13 cellular contexts compared by ENCODE assay signal in genomic region chr1:153699116-153699515, GRCh38. TPM values are rescaled to one million over a fixed set of nuclear protein-coding genes. Genes with fewer than 3 reads are reported as not detected.
A peak's percentile ranks its signal among the peaks of the same experiment; 100 is the strongest.
DNase-seq lines count a peak whose midpoint lies in the region; ATAC-seq and TF ChIP-seq lines count a peak whose summit lies in the region.
"Had no signal": no experiment of that assay in that cellular context is flagged by ENCODE, and none has a peak within 500 bp of the region (broad histone marks: within the 10 kb centered on the region; RNA-seq: fewer than 3 reads in every experiment).

No MANE protein-coding gene starts in this region.

- H2AK9ac ChIP-seq in IMR-90 (replicated peaks; ENCODE audit: low read depth, low read length, poor library complexity) = no peak overlapping the region

- H3K18ac ChIP-seq in IMR-90 (ENCODE audit: low read depth, low read length) (no peak overlapping the region), mesendoderm (ENCODE audit: low read length) (no peak overlapping the region)

- H3K9me3 ChIP-seq in IMR-90 (ENCODE audit: control insufficient read depth, insufficient read depth, low read length) (no peaks in the 10 kb centered on the region), uterus (no peaks in the 10 kb centered on the region)

- no peaks in the 10 kb centered on the region for H4K20me1 ChIP-seq in IMR-90 (ENCODE audit: insufficient read depth, low read length)

- no peak for TF ChIP-seq RAD21 in IMR-90 (IDR thresholded peaks at IDR 0.05; ENCODE audit: low read length)

- no peaks in the 10 kb centered on the region for H3K79me1 ChIP-seq in IMR-90 (ENCODE audit: low read depth in 1 of 2, low read length in 2 of 2)
- H3K79me1 ChIP-seq in mesendoderm (ENCODE audit: low read length) = no peaks in the 10 kb centered on the region

- H3K9ac ChIP-seq in IMR-90 (ENCODE audit: low read depth, low read length) (no peak overlapping the region), mesendoderm (ENCODE audit: low read length) (no peak overlapping the region)

- no peak overlapping the region for H3K27ac ChIP-seq in IMR-90 (ENCODE audit: insufficient read depth, low read length)
- no peak overlapping the region for H3K27ac ChIP-seq in mesendoderm (ENCODE audit: low read depth, low read length)
- peak overlapping the region; percentile 95 to 96 for H3K27ac ChIP-seq in uterus
- H3K27ac ChIP-seq: cardiac muscle cell had no signal

- no peak overlapping the region for H4K8ac ChIP-seq in IMR-90 (ENCODE audit: low read depth in 2 of 2, low read length in 2 of 2)
- no peak overlapping the region for H4K8ac ChIP-seq in mesendoderm (ENCODE audit: low read depth, low read length)

- H2BK20ac ChIP-seq in IMR-90 (ENCODE audit: low read depth, low read length) = no peak overlapping the region

- H4K5ac ChIP-seq in IMR-90 (ENCODE audit: low read depth, low read length) (no peak overlapping the region), mesendoderm (ENCODE audit: low read length) (no peak overlapping the region)

- intact Hi-C loops in IMR-90 (cut with micrococcal nuclease) = no loop called here
- intact Hi-C loops in uterus (cut with DNase I; ENCODE audit: low total_unique reads) = no loop called here

- BruUV-seq in IMR-90 (replicated peaks; lab: Mats Ljungman, UMichigan) = no TSS peak

- H4K91ac ChIP-seq in IMR-90 (ENCODE audit: insufficient read depth, low read depth, low read length) = no peak overlapping the region

- CTCF ChIA-PET in IMR-90 (lab: Yijun Ruan, JAX) = no interaction called here

- H3K4me2 ChIP-seq in IMR-90 (ENCODE audit: low read depth, low read length) (no peak overlapping the region), mesendoderm (ENCODE audit: low read length) (no peak overlapping the region)

- dilution Hi-C loops in IMR-90 (cut with HindIII; ENCODE audit: low sequenced_read_pairs, unreplicated experiment) = no loop called here

- H3K36me3 Mint-ChIP-seq in endothelial cell (ENCODE audit: low read depth, unreplicated experiment) = no peaks in the 10 kb centered on the region
- H3K36me3 Mint-ChIP-seq: naive thymus-derived CD8-positive, alpha-beta T cell had no signal

- H3K27me3 Mint-ChIP-seq in endothelial cell (ENCODE audit: unreplicated experiment) = peaks cover 2% of the 10 kb centered on the region

- H3K4me3 ChIP-seq in IMR-90 (ENCODE audit: insufficient read depth, low read depth, low read length) = no peak overlapping the region
- no peak overlapping the region for H3K4me3 ChIP-seq in mesendoderm (ENCODE audit: low read length)
- H3K4me3 ChIP-seq in uterus = no peak overlapping the region
- H3K4me3 ChIP-seq: cardiac muscle cell had no signal

- TF ChIP-seq CTCF in IMR-90 (conservative IDR thresholded peaks at IDR 0.05; ENCODE audit: low read depth, low read length) (no peak), endothelial cell (IDR thresholded peaks at IDR 0.05; ENCODE audit: unreplicated experiment) (no peak), uterus (IDR thresholded peaks at IDR 0.05) (no peak), GM13977 (IDR thresholded peaks at IDR 0.05; ENCODE audit: extremely low read depth, insufficient read depth, missing control alignments) (no peak)

- peak; percentile 60 for ATAC-seq in IMR-90 (ENCODE audit: low read depth)
- ATAC-seq: naive thymus-derived CD8-positive, alpha-beta T cell had no signal

- H2AFZ ChIP-seq in IMR-90 (replicated peaks; ENCODE audit: low read length, poor library complexity) = no peak overlapping the region

- H2AK5ac ChIP-seq in IMR-90 (ENCODE audit: low read depth, low read length) (no peak overlapping the region), mesendoderm (ENCODE audit: low read length) (no peak overlapping the region)

- H3K27me3 ChIP-seq in IMR-90 (ENCODE audit: control insufficient read depth, insufficient read depth, low read length) = 0 out of 2 replicates have a peak, but pooled peaks cover 2% of the 10 kb centered on the region
- H3K27me3 ChIP-seq in mesendoderm (ENCODE audit: insufficient read depth, low read length, poor library complexity) = no peaks in the 10 kb centered on the region
- H3K27me3 ChIP-seq in uterus = no peaks in the 10 kb centered on the region
- H3K27me3 ChIP-seq: cardiac muscle cell had no signal

- peak overlapping the region; percentile 84 for H3K27ac Mint-ChIP-seq in endothelial cell (ENCODE audit: unreplicated experiment)
- H3K27ac Mint-ChIP-seq: naive thymus-derived CD8-positive, alpha-beta T cell; T-helper 1 cell treated with Interleukin-12 subunit alpha and Interleukin-12 subunit beta and Interleukin-4 antibody, amounts not matched to agents 30 μg/mL and 1 μg/mL, for 36 hours had no signal

- in situ Hi-C loops in IMR-90 (cut with MboI; ENCODE audit: low sequenced_read_pairs) (no loop called here), GM13977 (cut with MboI; ENCODE audit: low pct_unique_long_range_greater_than_20kb, low sequenced_read_pairs, unreplicated experiment) (no loop called here)

- H3K9me3 Mint-ChIP-seq in endothelial cell (ENCODE audit: unreplicated experiment) = no peaks in the 10 kb centered on the region
- H3K9me3 Mint-ChIP-seq: naive thymus-derived CD8-positive, alpha-beta T cell; T-helper 1 cell treated with Interleukin-12 subunit alpha and Interleukin-12 subunit beta and Interleukin-4 antibody, amounts not matched to agents 30 μg/mL and 1 μg/mL, for 36 hours had no signal

- H3K23ac ChIP-seq in IMR-90 (ENCODE audit: low read depth, low read length) (no peak overlapping the region), mesendoderm (ENCODE audit: low read length) (no peak overlapping the region)

- no peaks in the 10 kb centered on the region for H3K79me2 ChIP-seq in mesendoderm (ENCODE audit: control insufficient read depth, insufficient read depth, low read length)

- H3K4ac ChIP-seq in IMR-90 (ENCODE audit: low read depth, low read length) (no peak overlapping the region), mesendoderm (ENCODE audit: low read depth, low read length) (no peak overlapping the region)

- TF ChIP-seq POLR2A in IMR-90 (IDR thresholded peaks at IDR 0.05; ENCODE audit: low read depth, low read length) (no peak), uterus (IDR thresholded peaks at IDR 0.05) (no peak)

- H3K9me1 ChIP-seq in IMR-90 (ENCODE audit: insufficient read depth, low read length) = no peaks in the 10 kb centered on the region

- POLR2A ChIA-PET in IMR-90 (lab: Charles Lee; ENCODE audit: unreplicated experiment) = no interaction called here

- H2BK120ac ChIP-seq in IMR-90 (ENCODE audit: low read depth, low read length) (no peak overlapping the region), mesendoderm (ENCODE audit: low read depth, low read length) (no peak overlapping the region)

- H3K14ac ChIP-seq in IMR-90 (replicated peaks; ENCODE audit: low read depth, low read length) = no peak overlapping the region

- H3K56ac ChIP-seq in IMR-90 (ENCODE audit: extremely low read depth, insufficient read depth, low read length) = no peak overlapping the region
- H3K56ac ChIP-seq in mesendoderm (ENCODE audit: low read length) = peak overlapping the region; percentile 29

- peaks cover 2% of the 10 kb centered on the region for H3K4me1 ChIP-seq in IMR-90 (ENCODE audit: control insufficient read depth, insufficient read depth, low read length)
- H3K4me1 ChIP-seq in mesendoderm (ENCODE audit: control insufficient read depth, low read depth, low read length) = peaks cover 12% of the 10 kb centered on the region
- peaks cover 0 to 15% of the 10 kb centered on the region in 2 donors for H3K4me1 ChIP-seq in uterus

- H2BK5ac ChIP-seq in IMR-90 (ENCODE audit: low read depth, low read length, poor library complexity, severe bottlenecking) = no peak overlapping the region
- peak overlapping the region; percentile 39 for H2BK5ac ChIP-seq in mesendoderm (ENCODE audit: low read length)

- H3K4me1 Mint-ChIP-seq in endothelial cell (ENCODE audit: unreplicated experiment) = peaks cover 18% of the 10 kb centered on the region

- H3K4me3 Mint-ChIP-seq in endothelial cell (ENCODE audit: unreplicated experiment) = no peak overlapping the region
- H3K4me3 Mint-ChIP-seq: naive thymus-derived CD8-positive, alpha-beta T cell; T-helper 1 cell treated with Interleukin-12 subunit alpha and Interleukin-12 subunit beta and Interleukin-4 antibody, amounts not matched to agents 30 μg/mL and 1 μg/mL, for 36 hours had no signal

- H3K36me3 ChIP-seq in IMR-90 (ENCODE audit: control insufficient read depth, insufficient read depth, low read length) = no peaks in the 10 kb centered on the region
- no peaks in the 10 kb centered on the region for H3K36me3 ChIP-seq in mesendoderm (ENCODE audit: control insufficient read depth, insufficient read depth, low read length)
- no peaks in the 10 kb centered on the region for H3K36me3 ChIP-seq in uterus
- H3K36me3 ChIP-seq: cardiac muscle cell had no signal

- DNase-seq in IMR-90 = peak; percentile 35
- DNase-seq in endothelial cell (ENCODE audit: low spot score) = no peak
- DNase-seq in mesendoderm = no peak
- no peak for DNase-seq in uterus
- DNase-seq in DMS 273 treated with DMSO at 0.1 percent for 48 hours (lab: John Stamatoyannopoulos, UW) = no peak
- DNase-seq in SK-N-DZ (ENCODE audit: low spot score) = no peak
- DNase-seq in GM13977 (ENCODE audit: low spot score) = no peak
- DNase-seq: GF-D8; hippocampal formation; MV-4-11; naive thymus-derived CD8-positive, alpha-beta T cell had no signal

- H2BK15ac ChIP-seq in IMR-90 (ENCODE audit: low read depth, low read length) (no peak overlapping the region), mesendoderm (replicated peaks; ENCODE audit: low read depth) (no peak overlapping the region)

RNA-seq across cellular contexts. Expression of gene NPR1, which starts 20.6 kb away (rescaled TPM):
- total RNA-seq in IMR-90 (2012; rRNA removed) = not detected in 2 replicates
- polyA plus RNA-seq in IMR-90 (2012; rRNA removed) = 0.02 and 0.03 TPM in 2 replicates
- 0.02 TPM in 1 of 2 replicates, not detected in the other for polyA plus RNA-seq in IMR-90 (2012; cell fraction: cytosol; rRNA removed)
- 0.08 and 0.09 TPM in 2 replicates for polyA plus RNA-seq in IMR-90 (2012; cell fraction: nucleus; rRNA removed; ENCODE audit: low replicate concordance)
- total RNA-seq in endothelial cell (ENCODE audit: unreplicated experiment) = 57.1 TPM
- 1.6 TPM for polyA plus RNA-seq in mesendoderm (2013, experiment 1 of 2)
- polyA plus RNA-seq in mesendoderm (2013, experiment 2 of 2) = 1.5 TPM
- 10 to 100 TPM; 34.1 to 74.0 (median 50.8) TPM for total RNA-seq in uterus
- polyA plus RNA-seq in SK-N-DZ (2014; cell fraction: cytosol; rRNA removed) = 6.4 and 7.1 TPM in 2 replicates
- 10.2 and 16.0 TPM in 2 replicates for polyA plus RNA-seq in SK-N-DZ (2014; cell fraction: nucleus; rRNA removed)
- total RNA-seq: naive thymus-derived CD8-positive, alpha-beta T cell had no signal
- polyA plus RNA-seq: naive thymus-derived CD8-positive, alpha-beta T cell had no signal

RNA-seq across cellular contexts. Expression of gene ILF2, which starts 28.3 kb away (rescaled TPM):
- 405 and 504 TPM in 2 replicates for total RNA-seq in IMR-90 (2012; rRNA removed)
- polyA plus RNA-seq in IMR-90 (2012; rRNA removed) = 269 and 273 TPM in 2 replicates
- polyA plus RNA-seq in IMR-90 (2012; cell fraction: cytosol; rRNA removed) = 87.2 and 161 TPM in 2 replicates
- 43.3 and 169 TPM in 2 replicates for polyA plus RNA-seq in IMR-90 (2012; cell fraction: nucleus; rRNA removed; ENCODE audit: low replicate concordance)
- total RNA-seq in endothelial cell (ENCODE audit: unreplicated experiment) = 216 TPM
- 373 TPM for polyA plus RNA-seq in mesendoderm (2013, experiment 1 of 2)
- 378 TPM for polyA plus RNA-seq in mesendoderm (2013, experiment 2 of 2)
- total RNA-seq in uterus = 100 to 1,000 TPM in 3 of 4 donors, 10 to 100 TPM in 1; 82.7 to 252 (median 111) TPM
- polyA plus RNA-seq in SK-N-DZ (2014; cell fraction: cytosol; rRNA removed) = 822 and 879 TPM in 2 replicates
- polyA plus RNA-seq in SK-N-DZ (2014; cell fraction: nucleus; rRNA removed) = 458 and 519 TPM in 2 replicates

RNA-seq across cellular contexts. Expression of gene INTS3, which starts 28.7 kb away (rescaled TPM):
- total RNA-seq in IMR-90 (2012; rRNA removed) (28.1 and 33.5 TPM in 2 replicates), endothelial cell (ENCODE audit: unreplicated experiment) (69.4 TPM), uterus (10 to 100 TPM; 35.9 to 70.1 (median 61.3) TPM)
- polyA plus RNA-seq in IMR-90 (2012; rRNA removed) = 53.9 and 59.4 TPM in 2 replicates
- polyA plus RNA-seq in IMR-90 (2012; cell fraction: cytosol; rRNA removed) = 27.3 and 29.3 TPM in 2 replicates
- polyA plus RNA-seq in IMR-90 (2012; cell fraction: nucleus; rRNA removed; ENCODE audit: low replicate concordance) = 367 and 440 TPM in 2 replicates
- polyA plus RNA-seq in mesendoderm (2013, experiment 1 of 2) = 24.5 TPM
- 24.1 TPM for polyA plus RNA-seq in mesendoderm (2013, experiment 2 of 2)
- polyA plus RNA-seq in SK-N-DZ (2014; cell fraction: cytosol; rRNA removed) = 26.2 and 28.6 TPM in 2 replicates
- 70.1 and 105 TPM in 2 replicates for polyA plus RNA-seq in SK-N-DZ (2014; cell fraction: nucleus; rRNA removed)

RNA-seq across cellular contexts. Expression of gene SNAPIN, which starts 40.6 kb away (rescaled TPM):
- total RNA-seq in IMR-90 (2012; rRNA removed) = 37.2 and 40.9 TPM in 2 replicates
- 37.4 and 39.1 TPM in 2 replicates for polyA plus RNA-seq in IMR-90 (2012; rRNA removed)
- 47.1 and 71.5 TPM in 2 replicates for polyA plus RNA-seq in IMR-90 (2012; cell fraction: cytosol; rRNA removed)
- polyA plus RNA-seq in IMR-90 (2012; cell fraction: nucleus; rRNA removed; ENCODE audit: low replicate concordance) = 16.6 and 34.9 TPM in 2 replicates
- 23.6 TPM for total RNA-seq in endothelial cell (ENCODE audit: unreplicated experiment)
- polyA plus RNA-seq in mesendoderm (2013, experiment 1 of 2) = 19.9 TPM
- polyA plus RNA-seq in mesendoderm (2013, experiment 2 of 2) = 21.5 TPM
- total RNA-seq in uterus = 100 to 1,000 TPM in 1 of 4 donors, 10 to 100 TPM in 3; 35.5 to 101 (median 71.3) TPM
- 106 and 115 TPM in 2 replicates for polyA plus RNA-seq in SK-N-DZ (2014; cell fraction: cytosol; rRNA removed)
- polyA plus RNA-seq in SK-N-DZ (2014; cell fraction: nucleus; rRNA removed) = 56.4 and 58.5 TPM in 2 replicates

Comparison
In these comparisons a context has a peak if more than half of its experiments do, and no peak if none do; other contexts are left out.
1. H3K27ac ChIP-seq: peak in uterus (2 of 2); none in IMR-90 (single experiment) and mesendoderm (single experiment).
2. RNA of gene NPR1, which starts 20.6 kb away (total RNA-seq): 34.1 to 74.0 TPM in uterus and 57.1 TPM in endothelial cell (single experiment); not detected in IMR-90; every median in the first group is over 10 times any median in the second.